In genomic region chr1:160105155-160105554, GRCh38 we compare ENCODE assay signal across 27 cellular contexts. TPM values are rescaled to one million over a fixed set of nuclear protein-coding genes. Genes with fewer than 3 reads are reported as not detected.
DNase-seq lines count a peak whose midpoint lies in the region; ATAC-seq and TF ChIP-seq lines count a peak whose summit lies in the region.
"Had no signal": no experiment of that assay in that cellular context is flagged by ENCODE, and none has a peak within 500 bp of the region (broad histone marks: within the 10 kb centered on the region; RNA-seq: fewer than 3 reads in every experiment).

No MANE protein-coding gene starts in this region.

- no peak overlapping the region for H3K27ac Mint-ChIP-seq in CD8-positive, alpha-beta memory T cell

- H3K27me3 ChIP-seq in left ventricle myocardium inferior (ENCODE audit: low read depth) (no peaks in the 10 kb centered on the region), layer of hippocampus (ENCODE audit: control insufficient read depth, insufficient read depth, low read length) (no peaks in the 10 kb centered on the region)
- H3K27me3 ChIP-seq in CD8-positive, alpha-beta memory T cell (ENCODE audit: insufficient read depth, low read length, poor library complexity, severe bottlenecking): no peaks in the 10 kb centered on the region
- H3K27me3 ChIP-seq: MG63 had no signal

- CTCF ChIA-PET in CD8-positive, alpha-beta memory T cell (lab: Charles Lee): interaction anchor here (0.9 to 7.4 kb wide), 4 partner anchors 9 to 186 kb away, joined by 3 to 72 read pairs (median 40); no protein-coding TSS in a partner anchor

- H3K36me3 Mint-ChIP-seq in CD8-positive, alpha-beta memory T cell: no peaks in the 10 kb centered on the region

- H3K9me3 ChIP-seq in left ventricle myocardium inferior (replicated peaks): no peaks in the 10 kb centered on the region
- no peaks in the 10 kb centered on the region for H3K9me3 ChIP-seq in CD8-positive, alpha-beta memory T cell (ENCODE audit: low read length)
- H3K9me3 ChIP-seq: Caco-2, MG63 had no signal

- no peak for ATAC-seq in left ventricle myocardium superior
- ATAC-seq: Right ventricle myocardium inferior had no signal

- H3K4me3 ChIP-seq in left ventricle myocardium inferior: no peak overlapping the region
- no peak overlapping the region for H3K4me3 ChIP-seq in CD8-positive, alpha-beta memory T cell (ENCODE audit: low read length)
- H3K4me3 ChIP-seq: MG63, PC-9 had no signal

- no peak for TF ChIP-seq CTCF in left ventricle myocardium inferior (IDR thresholded peaks at IDR 0.05; ENCODE audit: borderline replicate concordance)
- TF ChIP-seq CTCF in GM20000 (IDR thresholded peaks at IDR 0.05; ENCODE audit: extremely low read depth, missing control alignments): no peak

- no peaks in the 10 kb centered on the region for H3K36me3 ChIP-seq in left ventricle myocardium inferior
- H3K36me3 ChIP-seq in CD8-positive, alpha-beta memory T cell (ENCODE audit: insufficient read depth, low read length): no peaks in the 10 kb centered on the region
- H3K36me3 ChIP-seq: MG63 had no signal

- POLR2A ChIA-PET in CD8-positive, alpha-beta memory T cell (lab: Charles Lee): interaction anchor here (0.7 kb wide), 1 partner anchor 49 kb away, joined by 3 read pairs; no protein-coding TSS in a partner anchor

- H3K27me3 Mint-ChIP-seq in CD8-positive, alpha-beta memory T cell: peaks cover 5 to 16% of the 10 kb centered on the region in 2 donors

- intact Hi-C loops in left ventricle myocardium inferior (cut with micrococcal nuclease) (no loop called here), left ventricle myocardium superior (cut with micrococcal nuclease) (loop anchor here (10.0 kb wide), 1 partner anchor 90 kb away; the partner anchor contains the start of gene CASQ1)

- no peaks in the 10 kb centered on the region for H3K9me3 Mint-ChIP-seq in CD8-positive, alpha-beta memory T cell
- H3K9me3 Mint-ChIP-seq: CD4-positive, alpha-beta T cell had no signal

- no peak overlapping the region for H3K4me3 Mint-ChIP-seq in CD8-positive, alpha-beta memory T cell
- H3K4me3 Mint-ChIP-seq: CD4-positive, alpha-beta T cell had no signal

- H3K27ac ChIP-seq in left ventricle myocardium inferior (replicated peaks) (peak overlapping the region; percentile 34), caudate nucleus (ENCODE audit: low read depth, low read length) (peak overlapping the region; percentile 86), layer of hippocampus (ENCODE audit: low read depth, low read length) (peak overlapping the region; percentile 96)
- H3K27ac ChIP-seq in CD8-positive, alpha-beta memory T cell (ENCODE audit: low read depth, low read length): no peak overlapping the region
- H3K27ac ChIP-seq: PC-9 had no signal

- H3K4me1 Mint-ChIP-seq in CD8-positive, alpha-beta memory T cell: peaks cover 13 to 31% (median 14%) of the 10 kb centered on the region in 3 donors

- peaks cover 31% of the 10 kb centered on the region for H3K4me1 ChIP-seq in left ventricle myocardium inferior
- H3K4me1 ChIP-seq in CD8-positive, alpha-beta memory T cell (ENCODE audit: insufficient read depth, low read length): peaks cover 16% of the 10 kb centered on the region

- no peak for DNase-seq in left ventricle myocardium inferior
- no peak for DNase-seq in left ventricle myocardium superior
- DNase-seq in caudate nucleus (lab: John Stamatoyannopoulos, UW): no peak
- no peak for DNase-seq in CD8-positive, alpha-beta memory T cell
- DNase-seq in globus pallidus (ENCODE audit: low spot score): no peak
- DNase-seq in AG20443 (ENCODE audit: low spot score): no peak
- no peak for DNase-seq in GM20000 (ENCODE audit: low spot score)
- DNase-seq: 8988T; ACHN; Caco-2; CD4-positive, alpha-beta T cell; EL; GF-D8; H7; KG1; MG63; NCI-H1105 treated with DMSO at 0.1 percent for 48 hours; NCI-H146; NCI-H1930; NCI-H2107; NCI-H524; PC-9 had no signal

RNA-seq across cellular contexts. Expression of gene IGSF8, which starts 6.7 kb away (rescaled TPM):
- 18.2 TPM for total RNA-seq in left ventricle myocardium inferior
- total RNA-seq in left ventricle myocardium superior: 19.2 TPM
- total RNA-seq in CD8-positive, alpha-beta memory T cell: 10 to 100 TPM; 39.5 to 42.7 TPM
- polyA plus RNA-seq in CD8-positive, alpha-beta memory T cell: 59.2 TPM

RNA-seq across cellular contexts. Expression of gene ATP1A2, which starts 10.4 kb away (rescaled TPM):
- 401 TPM for total RNA-seq in left ventricle myocardium inferior
- 243 TPM for total RNA-seq in left ventricle myocardium superior
- not detected for total RNA-seq in CD8-positive, alpha-beta memory T cell
- polyA plus RNA-seq in CD8-positive, alpha-beta memory T cell: not detected
- total RNA-seq: CD4-positive, alpha-beta T cell; RPMI7951; SK-MEL-5 had no signal

RNA-seq across cellular contexts. Expression of gene KCNJ9, which starts 23.8 kb away (rescaled TPM):
- total RNA-seq in left ventricle myocardium inferior (0.05 TPM), left ventricle myocardium superior (not detected)
- under 1 TPM in 1 of 2 experiments, not detected in 1; 0.04 TPM for total RNA-seq in CD8-positive, alpha-beta memory T cell
- not detected for polyA plus RNA-seq in CD8-positive, alpha-beta memory T cell
- total RNA-seq: Caco-2; CD4-positive, alpha-beta T cell; H7; PC-9; Right ventricle myocardium inferior; RPMI7951; SK-MEL-5 had no signal
- polyA plus RNA-seq: BJ had no signal

RNA-seq across cellular contexts. Expression of gene KCNJ10, which starts 35.2 kb away (rescaled TPM):
- not detected for total RNA-seq in left ventricle myocardium inferior
- total RNA-seq in left ventricle myocardium superior: not detected
- under 1 TPM in 1 of 2 experiments, not detected in 1; 0.13 TPM for total RNA-seq in CD8-positive, alpha-beta memory T cell
- polyA plus RNA-seq in CD8-positive, alpha-beta memory T cell: not detected
- total RNA-seq: CD4-positive, alpha-beta T cell; H7; PC-9; Right ventricle myocardium inferior had no signal
- polyA plus RNA-seq: BJ had no signal

RNA-seq across cellular contexts. Expression of gene ATP1A4, which starts 46.2 kb away (rescaled TPM):
- total RNA-seq in left ventricle myocardium inferior (0.11 TPM), left ventricle myocardium superior (not detected)
- total RNA-seq in CD8-positive, alpha-beta memory T cell: not detected
- polyA plus RNA-seq in CD8-positive, alpha-beta memory T cell: not detected
- total RNA-seq: Caco-2, PC-9, Right ventricle myocardium inferior, RPMI7951, SK-MEL-5 had no signal
- polyA plus RNA-seq: BJ had no signal

Comparison
In these comparisons a context has a peak if more than half of its experiments do, and no peak if none do; other contexts are left out.
1. RNA of gene ATP1A2, which starts 10.4 kb away (total RNA-seq): 401 TPM in left ventricle myocardium inferior (single experiment) and 243 TPM in left ventricle myocardium superior (single experiment); not detected in CD8-positive, alpha-beta memory T cell; every median in the first group is over 100 times any median in the second.